Comparison of ENCODE assay signal across 24 cellular contexts in the genomic region with DNA sequence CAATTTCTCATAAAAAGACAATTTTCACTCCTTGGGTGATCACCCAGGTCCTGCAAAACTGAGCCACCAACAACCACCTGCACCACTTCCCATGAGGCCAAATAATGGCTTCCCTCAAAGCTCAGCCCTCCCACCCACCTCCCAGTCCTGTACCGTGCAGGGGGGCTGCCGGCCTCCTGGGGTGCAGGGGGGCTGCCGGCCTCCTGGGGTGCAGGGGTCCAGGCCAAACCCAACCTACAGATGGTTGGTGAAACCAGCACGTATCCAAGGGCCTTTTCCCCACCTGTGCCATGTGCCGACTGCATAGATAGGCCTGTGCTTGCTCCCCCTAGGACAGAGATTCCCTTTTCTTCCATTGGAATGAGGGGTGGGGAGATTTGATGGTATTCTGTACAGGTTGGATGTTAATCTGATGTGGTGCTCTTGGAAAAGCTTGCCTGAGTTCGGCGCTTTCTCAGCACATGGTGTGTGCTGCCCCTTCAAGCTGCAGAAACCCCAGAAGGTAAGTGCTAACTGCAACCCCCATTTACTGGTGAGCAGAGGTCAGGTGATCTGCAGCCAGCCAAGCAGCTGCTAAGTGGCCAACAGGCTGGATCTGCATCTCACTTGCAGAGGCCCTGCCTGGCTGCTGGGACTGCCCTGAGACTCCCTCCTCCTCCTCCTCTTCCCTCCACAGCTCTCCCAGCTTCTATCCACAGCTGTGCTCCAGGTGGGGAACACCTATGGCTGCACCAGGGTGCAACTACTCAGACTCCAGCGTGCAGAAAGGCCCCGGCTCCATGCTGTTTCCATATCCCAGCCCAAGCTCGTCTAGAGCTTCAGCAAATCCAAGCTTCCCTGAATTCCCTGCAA. TPM values are rescaled to one million over a fixed set of nuclear protein-coding genes. Genes with fewer than 3 reads are reported as not detected.
A peak's percentile ranks its signal among the peaks of the same experiment; 100 is the strongest.
DNase-seq lines count a peak whose midpoint lies in the region; ATAC-seq and TF ChIP-seq lines count a peak whose summit lies in the region.
"Had no signal": no experiment of that assay in that cellular context is flagged by ENCODE, and none has a peak within 500 bp of the region (broad histone marks: within the 10 kb centered on the region; RNA-seq: fewer than 3 reads in every experiment).

No MANE protein-coding gene starts in this region.

- H3K36me3 ChIP-seq in endodermal cell (ENCODE audit: control insufficient read depth, insufficient read depth, low read length): no peaks in the 10 kb centered on the region
- no peaks in the 10 kb centered on the region for H3K36me3 ChIP-seq in lower lobe of right lung
- H3K36me3 ChIP-seq: BLaER1 had no signal

- no peak for DNase-seq in activated naive CD8-positive, alpha-beta T cell treated with anti-CD3 and anti-CD28 coated beads for 36 hours
- no peak for DNase-seq in activated naive CD8-positive, alpha-beta T cell treated with anti-CD3 and anti-CD28 coated beads, Interleukin-2, amount 50 U/mL, for 24 hours
- peak; percentile 63 for DNase-seq in endodermal cell
- DNase-seq in lower lobe of right lung: no peak
- no peak for DNase-seq in NCI-H345 (lab: John Stamatoyannopoulos, UW)
- no peak for DNase-seq in NCI-H1417 treated with DMSO at 0.1 percent for 48 hours (lab: John Stamatoyannopoulos, UW)
- DNase-seq: ACHN; Caco-2; CD4-positive, alpha-beta T cell; DND-41; Kasumi-1; NCI-H1092; NCI-H1436 treated with DMSO at 0.1 percent for 48 hours; NCI-H1930; NCI-H226; NCI-H524; NCI-H774; NK-92 treated with Interleukin-12 subunit alpha and Interleukin-12 subunit beta, amount 100 ng/mL, for 24 hours had no signal

- H3K4me1 Mint-ChIP-seq in activated naive CD8-positive, alpha-beta T cell treated with anti-CD3 and anti-CD28 coated beads for 36 hours: no peaks in the 10 kb centered on the region
- no peaks in the 10 kb centered on the region for H3K4me1 Mint-ChIP-seq in activated naive CD8-positive, alpha-beta T cell treated with anti-CD3 and anti-CD28 coated beads, Interleukin-2, amount 50 U/mL, for 24 hours
- no peaks in the 10 kb centered on the region for H3K4me1 Mint-ChIP-seq in endodermal cell
- H3K4me1 Mint-ChIP-seq in stimulated activated memory B cell treated with anti-CD40 and anti-IgM and Interleukin-4, amounts not matched to agents 10 μg/mL and 1 μg/mL and 100 μg/mL, for 72 hours: no peaks in the 10 kb centered on the region

- H3K27me3 Mint-ChIP-seq in activated naive CD8-positive, alpha-beta T cell treated with anti-CD3 and anti-CD28 coated beads for 36 hours: no peaks in the 10 kb centered on the region
- H3K27me3 Mint-ChIP-seq in activated naive CD8-positive, alpha-beta T cell treated with anti-CD3 and anti-CD28 coated beads, Interleukin-2, amount 50 U/mL, for 24 hours: no peaks in the 10 kb centered on the region
- no peaks in the 10 kb centered on the region for H3K27me3 Mint-ChIP-seq in endodermal cell (ENCODE audit: insufficient read depth)
- no peaks in the 10 kb centered on the region for H3K27me3 Mint-ChIP-seq in stimulated activated memory B cell treated with anti-CD40 and anti-IgM and Interleukin-4, amounts not matched to agents 10 μg/mL and 1 μg/mL and 100 μg/mL, for 72 hours

- H3K27me3 ChIP-seq in endodermal cell (ENCODE audit: control insufficient read depth, insufficient read depth, low read length, poor library complexity, severe bottlenecking) (no peaks in the 10 kb centered on the region), lower lobe of right lung (ENCODE audit: low read depth) (no peaks in the 10 kb centered on the region)
- H3K27me3 ChIP-seq: BLaER1 had no signal

- no peak overlapping the region for H3K4me3 Mint-ChIP-seq in activated naive CD8-positive, alpha-beta T cell treated with anti-CD3 and anti-CD28 coated beads for 36 hours
- H3K4me3 Mint-ChIP-seq in activated naive CD8-positive, alpha-beta T cell treated with anti-CD3 and anti-CD28 coated beads, Interleukin-2, amount 50 U/mL, for 24 hours: no peak overlapping the region
- no peak overlapping the region for H3K4me3 Mint-ChIP-seq in endodermal cell
- no peak overlapping the region for H3K4me3 Mint-ChIP-seq in stimulated activated memory B cell treated with anti-CD40 and anti-IgM and Interleukin-4, amounts not matched to agents 10 μg/mL and 1 μg/mL and 100 μg/mL, for 72 hours
- H3K4me3 Mint-ChIP-seq: CD4-positive, alpha-beta T cell had no signal

- H3K27ac ChIP-seq in endodermal cell (ENCODE audit: low read depth, low read length): no peak overlapping the region
- H3K27ac ChIP-seq in lower lobe of right lung: no peak overlapping the region
- H3K27ac ChIP-seq: 22Rv1, BLaER1 had no signal

- no peak for TF ChIP-seq CTCF in endodermal cell (conservative IDR thresholded peaks at IDR 0.05)
- TF ChIP-seq CTCF in lower lobe of right lung (IDR thresholded peaks at IDR 0.05): no peak

- H3K4me1 ChIP-seq in endodermal cell (ENCODE audit: control insufficient read depth, insufficient read depth, low read length) (no peaks in the 10 kb centered on the region), lower lobe of right lung (no peaks in the 10 kb centered on the region)
- H3K4me1 ChIP-seq: BLaER1, Caco-2 had no signal

- intact Hi-C loops in lower lobe of right lung (cut with DNase I): no loop called here

- 49 to 67% methylated on average over 7 to 10 of the region's 10 CpGs for WGBS in endodermal cell (ENCODE audit: insufficient coverage in 1 of 2, insufficient read length in 1 of 2), 2 experiments

- no peak overlapping the region for H3K9ac ChIP-seq in endodermal cell (ENCODE audit: extremely low read depth, low read length, poor library complexity, severe bottlenecking)
- H3K9ac ChIP-seq: BLaER1 had no signal

- H3K9me3 Mint-ChIP-seq in activated naive CD8-positive, alpha-beta T cell treated with anti-CD3 and anti-CD28 coated beads for 36 hours: no peaks in the 10 kb centered on the region
- no peaks in the 10 kb centered on the region for H3K9me3 Mint-ChIP-seq in activated naive CD8-positive, alpha-beta T cell treated with anti-CD3 and anti-CD28 coated beads, Interleukin-2, amount 50 U/mL, for 24 hours
- H3K9me3 Mint-ChIP-seq in endodermal cell: peaks cover 65% of the 10 kb centered on the region
- H3K9me3 Mint-ChIP-seq in stimulated activated memory B cell treated with anti-CD40 and anti-IgM and Interleukin-4, amounts not matched to agents 10 μg/mL and 1 μg/mL and 100 μg/mL, for 72 hours: no peaks in the 10 kb centered on the region

- peak overlapping the region; percentile 43 for H3K27ac Mint-ChIP-seq in activated naive CD8-positive, alpha-beta T cell treated with anti-CD3 and anti-CD28 coated beads for 36 hours
- no peak overlapping the region for H3K27ac Mint-ChIP-seq in activated naive CD8-positive, alpha-beta T cell treated with anti-CD3 and anti-CD28 coated beads, Interleukin-2, amount 50 U/mL, for 24 hours
- no peak overlapping the region for H3K27ac Mint-ChIP-seq in endodermal cell
- H3K27ac Mint-ChIP-seq in stimulated activated memory B cell treated with anti-CD40 and anti-IgM and Interleukin-4, amounts not matched to agents 10 μg/mL and 1 μg/mL and 100 μg/mL, for 72 hours: no peak overlapping the region
- H3K27ac Mint-ChIP-seq: CD4-positive, alpha-beta T cell had no signal

- no peak overlapping the region for H3K4me3 ChIP-seq in endodermal cell (ENCODE audit: low read length)
- H3K4me3 ChIP-seq in lower lobe of right lung: no peak overlapping the region
- H3K4me3 ChIP-seq: BLaER1 had no signal

- no peak for ATAC-seq in activated naive CD8-positive, alpha-beta T cell treated with anti-CD3 and anti-CD28 coated beads, Interleukin-2, amount 50 U/mL, for 24 hours
- ATAC-seq in lower lobe of right lung (peak; percentile 33 to 46), GM19397 (IDR thresholded peaks at IDR 0.05; ENCODE audit: unreplicated experiment) (no peak)
- peak; percentile 43 for ATAC-seq in stimulated activated memory B cell treated with anti-CD40 and anti-IgM and Interleukin-4, amounts not matched to agents 10 μg/mL and 1 μg/mL and 100 μg/mL, for 72 hours
- ATAC-seq: Panc1 had no signal

- H3K9me3 ChIP-seq in endodermal cell (ENCODE audit: control insufficient read depth, low read length) (no peaks in the 10 kb centered on the region), lower lobe of right lung (no peaks in the 10 kb centered on the region)
- H3K9me3 ChIP-seq: BLaER1, Caco-2 had no signal

- H3K36me3 Mint-ChIP-seq in activated naive CD8-positive, alpha-beta T cell treated with anti-CD3 and anti-CD28 coated beads for 36 hours: no peaks in the 10 kb centered on the region
- H3K36me3 Mint-ChIP-seq in activated naive CD8-positive, alpha-beta T cell treated with anti-CD3 and anti-CD28 coated beads, Interleukin-2, amount 50 U/mL, for 24 hours (ENCODE audit: low read depth): no peaks in the 10 kb centered on the region
- no peaks in the 10 kb centered on the region for H3K36me3 Mint-ChIP-seq in endodermal cell (ENCODE audit: low read depth)
- H3K36me3 Mint-ChIP-seq in stimulated activated memory B cell treated with anti-CD40 and anti-IgM and Interleukin-4, amounts not matched to agents 10 μg/mL and 1 μg/mL and 100 μg/mL, for 72 hours: no peaks in the 10 kb centered on the region

RNA-seq across cellular contexts. Expression of a gene that starts 38.8 kb away (rescaled TPM):
- 10 to 100 TPM; 60.4 to 63.0 TPM for total RNA-seq in activated naive CD8-positive, alpha-beta T cell treated with anti-CD3 and anti-CD28 coated beads for 36 hours
- total RNA-seq in endodermal cell: 10 to 100 TPM; 33.4 to 37.3 TPM
- polyA plus RNA-seq in endodermal cell (2013, experiment 1 of 2): 53.3 TPM
- 55.7 TPM for polyA plus RNA-seq in endodermal cell (2013, experiment 2 of 2)
- 39.7 TPM for total RNA-seq in lower lobe of right lung

RNA-seq across cellular contexts. Expression of a gene that starts 47.6 kb away (rescaled TPM):
- total RNA-seq in activated naive CD8-positive, alpha-beta T cell treated with anti-CD3 and anti-CD28 coated beads for 36 hours: under 1 TPM; 0.12 to 0.14 TPM
- total RNA-seq in endodermal cell (not detected), lower lobe of right lung (not detected)
- polyA plus RNA-seq in endodermal cell (2013, experiment 1 of 2): not detected
- polyA plus RNA-seq in endodermal cell (2013, experiment 2 of 2): not detected
- total RNA-seq: CD4-positive, alpha-beta T cell; G401 had no signal

Comparison
In these comparisons a context has a peak if more than half of its experiments do, and no peak if none do; other contexts are left out.
1. ATAC-seq: peak in lower lobe of right lung (2 of 2) and stimulated activated memory B cell treated with anti-CD40 and anti-IgM and Interleukin-4, amounts not matched to agents 10 μg/mL and 1 μg/mL and 100 μg/mL, for 72 hours (single experiment); none in activated naive CD8-positive, alpha-beta T cell treated with anti-CD3 and anti-CD28 coated beads, Interleukin-2, amount 50 U/mL, for 24 hours (single experiment) and GM19397 (single experiment).